14 cellular contexts compared by ENCODE assay signal in genomic region chr18:14089176-14089575, GRCh38. TPM values are rescaled to one million over a fixed set of nuclear protein-coding genes. Genes with fewer than 3 reads are reported as not detected.
A peak's percentile ranks its signal among the peaks of the same experiment; 100 is the strongest.
DNase-seq lines count a peak whose midpoint lies in the region; ATAC-seq and TF ChIP-seq lines count a peak whose summit lies in the region.
"Had no signal": no experiment of that assay in that cellular context is flagged by ENCODE, and none has a peak within 500 bp of the region (broad histone marks: within the 10 kb centered on the region; RNA-seq: fewer than 3 reads in every experiment).

No MANE protein-coding gene starts in this region.

- TF ChIP-seq CTCF in RWPE1 (conservative IDR thresholded peaks at IDR 0.05; ENCODE audit: low read depth), result no peak

- no peaks in the 10 kb centered on the region for H3K36me3 ChIP-seq in mesodermal cell (ENCODE audit: control insufficient read depth, insufficient read depth, low read length)

- H3K36me3 Mint-ChIP-seq in activated CD8-positive, alpha-beta memory T cell treated with anti-CD3 and anti-CD28 coated beads, Interleukin-2, amount 10 ng/mL, durations not matched to agents 7 days and 5 days, result no peaks in the 10 kb centered on the region
- H3K36me3 Mint-ChIP-seq: CD8-positive, alpha-beta T cell had no signal

- no peaks in the 10 kb centered on the region for H3K9me3 ChIP-seq in mesodermal cell (ENCODE audit: control insufficient read depth, low read length)
- H3K9me3 ChIP-seq: BLaER1 treated with 17β-estradiol and CSF1 and Interleukin-3, amounts not matched to agents 10 nM and 100 nM had no signal

- H3K27me3 Mint-ChIP-seq in activated CD8-positive, alpha-beta memory T cell treated with anti-CD3 and anti-CD28 coated beads, Interleukin-2, amount 10 ng/mL, durations not matched to agents 7 days and 5 days, result no peaks in the 10 kb centered on the region
- H3K27me3 Mint-ChIP-seq: B cell had no signal

- H3K27ac ChIP-seq in mesodermal cell (ENCODE audit: low read depth, low read length, severe bottlenecking), result peak overlapping the region; percentile 17
- H3K27ac ChIP-seq in RWPE1, result no peak overlapping the region
- H3K27ac ChIP-seq: BLaER1 treated with 17β-estradiol and CSF1 and Interleukin-3, amounts not matched to agents 10 nM and 100 nM had no signal

- H3K9me3 Mint-ChIP-seq in activated CD8-positive, alpha-beta memory T cell treated with anti-CD3 and anti-CD28 coated beads, Interleukin-2, amount 10 ng/mL, durations not matched to agents 7 days and 5 days (ENCODE audit: low read depth), result no peaks in the 10 kb centered on the region
- H3K9me3 Mint-ChIP-seq: CD8-positive, alpha-beta T cell; H9 had no signal

- peaks cover 9% of the 10 kb centered on the region for H3K4me1 ChIP-seq in mesodermal cell (ENCODE audit: control insufficient read depth, insufficient read depth, low read length, poor library complexity, severe bottlenecking)
- H3K4me1 ChIP-seq: BLaER1 treated with 17β-estradiol and CSF1 and Interleukin-3, amounts not matched to agents 10 nM and 100 nM had no signal

- CTCF ChIA-PET in activated CD8-positive, alpha-beta memory T cell treated with anti-CD3 and anti-CD28 coated beads, Interleukin-2, amount 10 ng/mL, durations not matched to agents 7 days and 5 days (lab: Charles Lee), result no interaction called here
- CTCF ChIA-PET in RWPE1 (lab: Yijun Ruan, JAX), result interaction anchor here (0.6 kb wide), 1 partner anchor 14 kb away, joined by 6 read pairs; no protein-coding TSS in a partner anchor

- H3K27ac Mint-ChIP-seq in activated CD8-positive, alpha-beta memory T cell treated with anti-CD3 and anti-CD28 coated beads, Interleukin-2, amount 10 ng/mL, durations not matched to agents 7 days and 5 days, result no peak overlapping the region
- H3K27ac Mint-ChIP-seq: B cell; CD8-positive, alpha-beta T cell; H9 had no signal

- no peak overlapping the region for H3K4me3 Mint-ChIP-seq in activated CD8-positive, alpha-beta memory T cell treated with anti-CD3 and anti-CD28 coated beads, Interleukin-2, amount 10 ng/mL, durations not matched to agents 7 days and 5 days
- H3K4me3 Mint-ChIP-seq: B cell; CD8-positive, alpha-beta T cell; H9 had no signal

- no peak overlapping the region for H3K4me3 ChIP-seq in mesodermal cell (ENCODE audit: extremely low read depth, insufficient read depth, low read length, poor library complexity, severe bottlenecking)
- H3K4me3 ChIP-seq: BLaER1 treated with 17β-estradiol and CSF1 and Interleukin-3, amounts not matched to agents 10 nM and 100 nM had no signal

- ATAC-seq in activated CD8-positive, alpha-beta memory T cell treated with anti-CD3 and anti-CD28 coated beads, Interleukin-2, amount 10 ng/mL, durations not matched to agents 7 days and 5 days, result no peak
- ATAC-seq: CD8-positive, alpha-beta T cell; HepG2 had no signal

- 88 to 100% methylated on average over 1 of the region's 2 CpGs for WGBS in mesodermal cell (ENCODE audit: insufficient coverage in 2 of 2), 2 experiments

- DNase-seq in COLO829 (ENCODE audit: low spot score), result peak; percentile 82
- peak; percentile 11 for DNase-seq in astrocyte of the hippocampus (ENCODE audit: low read depth, low spot score)
- DNase-seq in midbrain (lab: John Stamatoyannopoulos, UW), result no peak
- no peak for DNase-seq in activated CD8-positive, alpha-beta memory T cell treated with anti-CD3 and anti-CD28 coated beads, Interleukin-2, amount 10 ng/mL, durations not matched to agents 7 days and 5 days
- DNase-seq in DMS 273 treated with DMSO at 0.1 percent for 48 hours (lab: John Stamatoyannopoulos, UW), result no peak
- DNase-seq in RWPE1 (ENCODE audit: low spot score), result no peak
- DNase-seq: 8988T; CD8-positive, alpha-beta T cell; COR-L47; H9 had no signal

- H3K4me1 Mint-ChIP-seq in activated CD8-positive, alpha-beta memory T cell treated with anti-CD3 and anti-CD28 coated beads, Interleukin-2, amount 10 ng/mL, durations not matched to agents 7 days and 5 days, result no peaks in the 10 kb centered on the region
- H3K4me1 Mint-ChIP-seq: B cell had no signal

- POLR2A ChIA-PET in RWPE1 (lab: Yijun Ruan, JAX; ENCODE audit: low non-redundant PET), result no interaction called here

RNA-seq across cellular contexts. Expression of gene ZNF519, which starts 43.1 kb away (rescaled TPM):
- 9.5 TPM for polyA plus RNA-seq in mesodermal cell (2013, experiment 1 of 2)
- 12.1 TPM for polyA plus RNA-seq in mesodermal cell (2013, experiment 2 of 2)
- total RNA-seq in activated CD8-positive, alpha-beta memory T cell treated with anti-CD3 and anti-CD28 coated beads, Interleukin-2, amount 10 ng/mL, durations not matched to agents 7 days and 5 days, result 10 to 100 TPM; 24.6 to 32.9 TPM

Comparison
In these comparisons a context has a peak if more than half of its experiments do, and no peak if none do; other contexts are left out.
1. DNase-seq: peak in COLO829 (single experiment) and astrocyte of the hippocampus (single experiment); none in midbrain (single experiment), activated CD8-positive, alpha-beta memory T cell treated with anti-CD3 and anti-CD28 coated beads, Interleukin-2, amount 10 ng/mL, durations not matched to agents 7 days and 5 days (single experiment), DMS 273 treated with DMSO at 0.1 percent for 48 hours (single experiment) and RWPE1 (single experiment).